In genomic region chr17:77963441-77963840, GRCh38 we compare ENCODE assay signal across 7 cellular contexts. TPM values are rescaled to one million over a fixed set of nuclear protein-coding genes. Genes with fewer than 3 reads are reported as not detected.
DNase-seq lines count a peak whose midpoint lies in the region; ATAC-seq and TF ChIP-seq lines count a peak whose summit lies in the region.

No MANE protein-coding gene starts in this region.

- H4K20me1 ChIP-seq in GM23248 (ENCODE audit: insufficient read depth) = peaks cover 7% of the 10 kb centered on the region; the same call in 1 of the 2 replicates

- peaks cover 18% of the 10 kb centered on the region for H3F3A ChIP-seq in GM23248 (ENCODE audit: insufficient read depth)

- in situ Hi-C loops in GM23248 (cut with MboI) = no loop called here

- no peak for TF ChIP-seq CTCF in colonic mucosa (IDR thresholded peaks at IDR 0.05)

- ATAC-seq in GM19463 (IDR thresholded peaks at IDR 0.05; ENCODE audit: unreplicated experiment) = no peak

- H3K79me2 ChIP-seq in GM23248 (ENCODE audit: insufficient read depth) = peaks cover 77% of the 10 kb centered on the region

- H3K4me1 ChIP-seq in GM23248 (ENCODE audit: insufficient read depth) = peaks cover 17% of the 10 kb centered on the region
- peaks cover 21% of the 10 kb centered on the region for H3K4me1 ChIP-seq in adipocyte (ENCODE audit: control insufficient read depth, insufficient read depth, low read length)
- H3K4me1 ChIP-seq in colonic mucosa = no peaks in the 10 kb centered on the region

- no peaks in the 10 kb centered on the region for H3K9me2 ChIP-seq in GM23248 (ENCODE audit: insufficient read depth)

- no peak overlapping the region for H3K9ac ChIP-seq in GM23248
- H3K9ac ChIP-seq in adipocyte (ENCODE audit: low read length) = no peak overlapping the region
- H3K9ac ChIP-seq in colonic mucosa (ENCODE audit: low read depth in 2 of 2, low read length in 2 of 2) = no peak overlapping the region

- H3K4me3 ChIP-seq in GM23248 = no peak overlapping the region
- H3K4me3 ChIP-seq in adipocyte (ENCODE audit: low read length) = no peak overlapping the region
- no peak overlapping the region for H3K4me3 ChIP-seq in colonic mucosa

- H3K36me3 ChIP-seq in GM23248 (ENCODE audit: low read depth) (no peaks in the 10 kb centered on the region), adipocyte (ENCODE audit: control insufficient read depth, insufficient read depth, low read length, severe bottlenecking) (no peaks in the 10 kb centered on the region), colonic mucosa (no peaks in the 10 kb centered on the region)

- no peak overlapping the region for H3K27ac ChIP-seq in GM23248
- no peak overlapping the region for H3K27ac ChIP-seq in colonic mucosa

- H3K27me3 ChIP-seq in GM23248 (replicated peaks; ENCODE audit: insufficient read depth) = no peaks in the 10 kb centered on the region
- no peaks in the 10 kb centered on the region for H3K27me3 ChIP-seq in adipocyte (replicated peaks; ENCODE audit: control insufficient read depth, insufficient read depth, low read length)
- no peaks in the 10 kb centered on the region for H3K27me3 ChIP-seq in colonic mucosa

- no peaks in the 10 kb centered on the region for H3K9me3 ChIP-seq in GM23248 (ENCODE audit: low read depth)
- H3K9me3 ChIP-seq in adipocyte (ENCODE audit: control insufficient read depth, low read length) = no peaks in the 10 kb centered on the region
- H3K9me3 ChIP-seq in colonic mucosa = no peaks in the 10 kb centered on the region

- H2AFZ ChIP-seq in GM23248 = no peak overlapping the region

- peak; percentile 91 for DNase-seq in GM23248
- peak; percentile 48 for DNase-seq in NCI-H345 (lab: John Stamatoyannopoulos, UW)
- peak; percentile 83 for DNase-seq in adipocyte (ENCODE audit: low read depth)
- DNase-seq in hippocampal formation (lab: John Stamatoyannopoulos, UW) = peak; percentile 21 to 78
- no peak for DNase-seq in SK-N-DZ (ENCODE audit: low spot score)
- no peak for DNase-seq in colonic mucosa

- peak overlapping the region; percentile 8 for H3K4me2 ChIP-seq in GM23248 (ENCODE audit: unreplicated experiment)

- WGBS in GM23248 (ENCODE audit: low coverage in 1 of 2, low lambda C conversion rate in 2 of 2, missing lambda C conversion rate in 2 of 2), 2 experiments = 43 to 52% methylated on average over 2 of the region's 2 CpGs

- intact Hi-C loops in colonic mucosa (cut with DNase I) = no loop called here

RNA-seq across cellular contexts. Expression of gene TNRC6C, which starts 4.9 kb away (rescaled TPM):
- total RNA-seq in GM23248 (2014; rRNA removed; shearing (Covaris generic)) = 2.3 and 4.3 TPM in 2 replicates
- 2.3 TPM in 2 replicates for polyA plus RNA-seq in GM23248 (2016; fragmentation: Nextera tagmentation; extraction: Ambion mirVana)
- polyA plus RNA-seq in SK-N-DZ (2014; cell fraction: cytosol; rRNA removed) = 2.5 and 2.7 TPM in 2 replicates
- polyA plus RNA-seq in SK-N-DZ (2014; cell fraction: nucleus; rRNA removed) = 2.1 and 4.6 TPM in 2 replicates
- 1 to 10 TPM; 8.9 to 9.0 TPM for total RNA-seq in colonic mucosa

Comparison
In these comparisons a context has a peak if more than half of its experiments do, and no peak if none do; other contexts are left out.
1. DNase-seq: peak in GM23248 (single experiment), NCI-H345 (single experiment), adipocyte (single experiment) and hippocampal formation (2 of 2); none in SK-N-DZ (single experiment) and colonic mucosa (single experiment).